28 cellular contexts compared by ENCODE assay signal in genomic region chr12:23245186-23245585, GRCh38.
"Had no signal": no experiment of that assay in that cellular context is flagged by ENCODE, and none has a peak within 500 bp of the region (broad histone marks: within the 10 kb centered on the region; RNA-seq: fewer than 3 reads in every experiment).

No MANE protein-coding gene starts in this region.

- H3K4me3 Mint-ChIP-seq: naive B cell; naive thymus-derived CD8-positive, alpha-beta T cell; natural killer cell treated with Interleukin-12 subunit alpha and Interleukin-12 subunit beta and Interleukin-15 and Interleukin-18, amount 100 ng/mL, for 72 hours; nephron progenitor cell; neural crest cell; stimulated activated naive B cell treated with anti-CD40 and anti-IgM and Interleukin-4, amounts not matched to agents 10 μg/mL and 1 μg/mL and 100 μg/mL, for 72 hours; stimulated activated naive CD8-positive, alpha-beta T cell treated with anti-CD3 and anti-CD28 coated beads, Interleukin-15, Interleukin-2, amounts not matched to agents 100 ng/mL and 50 ng/mL, for 24 hours; type B pancreatic cell had no signal

- H2AFZ ChIP-seq: parathyroid adenoma had no signal

- H3K4me1 Mint-ChIP-seq: naive B cell; naive thymus-derived CD8-positive, alpha-beta T cell; nephron progenitor cell; neural crest cell; stimulated activated naive B cell treated with anti-CD40 and anti-IgM and Interleukin-4, amounts not matched to agents 10 μg/mL and 1 μg/mL and 100 μg/mL, for 72 hours had no signal

- H3K27me3 ChIP-seq: ovary, right lobe of liver, sigmoid colon, stomach, thyroid gland, tibial nerve, upper lobe of right lung, uterus had no signal

- H3K9me3 ChIP-seq: ovary, right lobe of liver, sigmoid colon, stomach, thoracic aorta, thyroid gland, tibial nerve, upper lobe of right lung, uterus had no signal

- DNase-seq: naive B cell; naive thymus-derived CD8-positive, alpha-beta T cell; nephron progenitor cell; occipital lobe; ovary; posterior cingulate gyrus; psoas muscle; right cardiac atrium; right lobe of liver; sigmoid colon; stimulated activated CD4-positive, alpha-beta T cell treated with anti-CD3 and anti-CD28 coated beads, Interleukin-15, amount 100 ng/mL, for 24 hours; stimulated activated CD4-positive, alpha-beta T cell treated with anti-CD3 and anti-CD28 coated beads, Interleukin-2, amount 100 ng/mL, for 24 hours; stimulated activated CD4-positive, alpha-beta T cell treated with anti-CD3 and anti-CD28 coated beads, Interleukin-2, amount 100 ng/mL, for 48 hours; stimulated activated CD4-positive, alpha-beta T cell treated with anti-CD3 and anti-CD28 coated beads, Interleukin-4, amount 100 ng/mL, for 24 hours; stimulated activated naive B cell treated with anti-CD40 and anti-IgM and Interleukin-4, amounts not matched to agents 10 μg/mL and 1 μg/mL and 100 μg/mL, for 72 hours; stimulated activated naive CD4-positive, alpha-beta T cell treated with Interleukin-2 at 50 U/mL for 16 hours; stomach; thyroid gland; upper lobe of right lung; uterus had no signal

- H3K27ac ChIP-seq: ovary, parathyroid adenoma, psoas muscle, right lobe of liver, sigmoid colon, stomach, thoracic aorta, thyroid gland, tibial nerve, upper lobe of right lung, uterus had no signal

- H3K36me3 Mint-ChIP-seq: naive B cell; naive thymus-derived CD8-positive, alpha-beta T cell; natural killer cell treated with Interleukin-12 subunit alpha and Interleukin-12 subunit beta and Interleukin-15 and Interleukin-18, amount 100 ng/mL, for 72 hours; stimulated activated naive B cell treated with anti-CD40 and anti-IgM and Interleukin-4, amounts not matched to agents 10 μg/mL and 1 μg/mL and 100 μg/mL, for 72 hours; type B pancreatic cell had no signal

- H3K9ac ChIP-seq: parathyroid adenoma had no signal

- ATAC-seq: naive thymus-derived CD8-positive, alpha-beta T cell; natural killer cell treated with Interleukin-12 subunit alpha and Interleukin-12 subunit beta and Interleukin-15 and Interleukin-18, amount 100 ng/mL, for 72 hours; psoas muscle; right cardiac atrium; right lobe of liver; upper lobe of right lung had no signal

- H3K36me3 ChIP-seq: ovary, right lobe of liver, sigmoid colon, stomach, thoracic aorta, thyroid gland, tibial nerve, upper lobe of right lung, uterus had no signal

- H3K4me3 ChIP-seq: ovary, psoas muscle, right lobe of liver, sigmoid colon, stomach, thoracic aorta, thyroid gland, tibial nerve, upper lobe of right lung, uterus had no signal

- H3K9me3 Mint-ChIP-seq: nephron progenitor cell; stimulated activated naive B cell treated with anti-CD40 and anti-IgM and Interleukin-4, amounts not matched to agents 10 μg/mL and 1 μg/mL and 100 μg/mL, for 72 hours; stimulated activated naive CD8-positive, alpha-beta T cell treated with anti-CD3 and anti-CD28 coated beads, Interleukin-15, Interleukin-2, amounts not matched to agents 100 ng/mL and 50 ng/mL, for 24 hours; type B pancreatic cell had no signal

- H3K4me1 ChIP-seq: parathyroid adenoma, psoas muscle, right lobe of liver, sigmoid colon, stomach, thyroid gland, tibial nerve, upper lobe of right lung, uterus had no signal

- H3K27me3 Mint-ChIP-seq: natural killer cell treated with Interleukin-12 subunit alpha and Interleukin-12 subunit beta and Interleukin-15 and Interleukin-18, amount 100 ng/mL, for 72 hours; progenitor cell of endocrine pancreas; stimulated activated naive B cell treated with anti-CD40 and anti-IgM and Interleukin-4, amounts not matched to agents 10 μg/mL and 1 μg/mL and 100 μg/mL, for 72 hours; stimulated activated naive CD8-positive, alpha-beta T cell treated with anti-CD3 and anti-CD28 coated beads, Interleukin-15, Interleukin-2, amounts not matched to agents 100 ng/mL and 50 ng/mL, for 24 hours; type B pancreatic cell had no signal

- H3K27ac Mint-ChIP-seq: naive B cell; naive thymus-derived CD8-positive, alpha-beta T cell; natural killer cell treated with Interleukin-12 subunit alpha and Interleukin-12 subunit beta and Interleukin-15 and Interleukin-18, amount 100 ng/mL, for 72 hours; nephron progenitor cell; progenitor cell of endocrine pancreas; stimulated activated naive B cell treated with anti-CD40 and anti-IgM and Interleukin-4, amounts not matched to agents 10 μg/mL and 1 μg/mL and 100 μg/mL, for 72 hours; stimulated activated naive CD8-positive, alpha-beta T cell treated with anti-CD3 and anti-CD28 coated beads, Interleukin-15, Interleukin-2, amounts not matched to agents 100 ng/mL and 50 ng/mL, for 24 hours; type B pancreatic cell had no signal
